ENCODE assay signal across 13 cellular contexts in genomic region chr5:118506453-118506852, GRCh38.
DNase-seq lines count a peak whose midpoint lies in the region; ATAC-seq and TF ChIP-seq lines count a peak whose summit lies in the region.
"Had no signal": no experiment of that assay in that cellular context is flagged by ENCODE, and none has a peak within 500 bp of the region (broad histone marks: within the 10 kb centered on the region; RNA-seq: fewer than 3 reads in every experiment).

No MANE protein-coding gene starts in this region.

- ATAC-seq in GM18858 (IDR thresholded peaks at IDR 0.05; ENCODE audit: unreplicated experiment): peak; percentile 93
- peak; percentile 91 for ATAC-seq in GM21515 (IDR thresholded peaks at IDR 0.05; ENCODE audit: unreplicated experiment)
- peak; percentile 92 for ATAC-seq in HG03064 (IDR thresholded peaks at IDR 0.05; ENCODE audit: low read depth, unreplicated experiment)

- intact Hi-C loops in OCI-LY7 (cut with micrococcal nuclease; ENCODE audit: unreplicated experiment): no loop called here

- no peaks in the 10 kb centered on the region for H3K36me3 ChIP-seq in OCI-LY7 (ENCODE audit: insufficient read depth, low read length)
- H3K36me3 ChIP-seq: uterus had no signal

- H3K9me3 ChIP-seq in OCI-LY7 (ENCODE audit: low read length): no peaks in the 10 kb centered on the region
- H3K9me3 ChIP-seq: right atrium auricular region, uterus had no signal

- TF ChIP-seq CTCF in OCI-LY7 (conservative IDR thresholded peaks at IDR 0.05; ENCODE audit: low read length) (no peak), GM13976 (IDR thresholded peaks at IDR 0.05; ENCODE audit: borderline replicate concordance, control extremely low read depth, extremely low read depth, insufficient read depth, missing control alignments) (no peak)

- H2AFZ ChIP-seq in OCI-LY7 (ENCODE audit: low read length): no peak overlapping the region

- no peak overlapping the region for H3K4me2 ChIP-seq in OCI-LY7 (ENCODE audit: low read length)

- no peaks in the 10 kb centered on the region for H3K9me2 ChIP-seq in OCI-LY7 (ENCODE audit: insufficient read depth, low read length)

- CTCF ChIA-PET in OCI-LY7 (lab: Charles Lee; ENCODE audit: unreplicated experiment): no interaction called here

- in situ Hi-C loops in GM13976 (cut with MboI; ENCODE audit: low sequenced_read_pairs, unreplicated experiment): no loop called here

- H3K4me3 ChIP-seq in OCI-LY7 (ENCODE audit: low read depth, low read length, poor library complexity, severe bottlenecking): no peak overlapping the region
- H3K4me3 ChIP-seq: right atrium auricular region, uterus had no signal

- H3K79me2 ChIP-seq in OCI-LY7 (ENCODE audit: insufficient read depth, low read depth, low read length): no peaks in the 10 kb centered on the region

- H3K4me1 ChIP-seq in OCI-LY7 (ENCODE audit: insufficient read depth, low read length, poor library complexity, severe bottlenecking): no peaks in the 10 kb centered on the region
- H3K4me1 ChIP-seq: right atrium auricular region, uterus had no signal

- H3K27ac ChIP-seq in OCI-LY7 (ENCODE audit: low read depth, low read length, poor library complexity, severe bottlenecking): no peak overlapping the region
- H3K27ac ChIP-seq: right atrium auricular region, uterus had no signal

- no peaks in the 10 kb centered on the region for H4K20me1 ChIP-seq in OCI-LY7 (ENCODE audit: insufficient read depth, low read length)

- no TSS peak for BruUV-seq in OCI-LY7 (replicated peaks; lab: Mats Ljungman, UMichigan)

- DNase-seq in OCI-LY7 (ENCODE audit: low spot score) (peak; percentile 11), SHP77 treated with DMSO at 0.1 percent for 48 hours (lab: John Stamatoyannopoulos, UW) (no peak), activated gamma-delta T cell treated with Interleukin-2 at 50 U/mL for 16 hours (no peak), GM13976 (ENCODE audit: low spot score) (no peak), NCI-H510A treated with DMSO at 0.1 percent for 48 hours (lab: John Stamatoyannopoulos, UW) (no peak)
- DNase-seq: CD4-positive, alpha-beta memory T cell; NCI-H2029; OCI-M1; uterus had no signal

- POLR2A ChIA-PET in OCI-LY7 (lab: Charles Lee): interaction anchor here (0.6 kb wide), 1 partner anchor 131 kb away, joined by 3 read pairs; no protein-coding TSS in a partner anchor
